Comparison of ENCODE assay signal across 36 cellular contexts in the genomic region with DNA sequence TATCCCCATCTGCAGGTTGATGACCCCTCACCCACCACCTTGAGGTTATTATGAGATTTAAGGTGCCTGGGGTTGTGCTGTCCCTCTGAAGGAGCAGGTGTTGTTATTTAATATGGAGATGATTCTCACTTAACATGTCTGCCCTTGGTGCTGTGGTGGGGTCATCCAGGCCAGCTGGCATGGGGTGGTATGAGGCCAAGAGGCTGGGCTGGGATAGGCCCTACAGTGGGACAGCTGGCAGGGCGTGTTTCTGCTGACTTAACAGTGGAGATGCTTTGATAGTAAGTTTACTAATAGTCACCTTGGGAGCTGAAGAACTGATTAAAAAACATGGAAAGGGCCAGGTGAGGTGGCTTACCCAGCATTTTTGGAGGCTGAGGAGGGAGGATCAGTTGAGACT. TPM values are rescaled to one million over a fixed set of nuclear protein-coding genes. Genes with fewer than 3 reads are reported as not detected.
"Had no signal": no experiment of that assay in that cellular context is flagged by ENCODE, and none has a peak within 500 bp of the region (broad histone marks: within the 10 kb centered on the region; RNA-seq: fewer than 3 reads in every experiment).

No MANE protein-coding gene starts in this region.

- H3K4me1 ChIP-seq: parathyroid adenoma, psoas muscle, right lobe of liver, spleen, suprapubic skin, testis, tibial artery, transverse colon, upper lobe of right lung, vagina had no signal

- H3K4me1 Mint-ChIP-seq: naive B cell; naive thymus-derived CD8-positive, alpha-beta T cell; nephron progenitor cell; neural crest cell had no signal

- H3K27ac ChIP-seq: neutrophil, ovary, parathyroid adenoma, psoas muscle, right lobe of liver, skin epidermis, spleen, suprapubic skin, testis, tibial artery, transverse colon, upper lobe of right lung, vagina had no signal

- H3K9ac ChIP-seq: parathyroid adenoma had no signal

- H3K27ac Mint-ChIP-seq: naive thymus-derived CD8-positive, alpha-beta T cell; natural killer cell treated with Interleukin-12 subunit alpha and Interleukin-12 subunit beta and Interleukin-15 and Interleukin-18, amount 100 ng/mL, for 72 hours; nephron progenitor cell; progenitor cell of endocrine pancreas; stimulated activated memory B cell treated with anti-CD40 and anti-IgM and Interleukin-4, amounts not matched to agents 10 μg/mL and 1 μg/mL and 100 μg/mL, for 72 hours; stimulated activated naive CD8-positive, alpha-beta T cell treated with anti-CD3 and anti-CD28 coated beads, Interleukin-15, Interleukin-2, amounts not matched to agents 100 ng/mL and 50 ng/mL, for 24 hours; type B pancreatic cell had no signal

- H3K4me2 ChIP-seq: smooth muscle cell had no signal

- H3K27me3 Mint-ChIP-seq: stimulated activated naive CD8-positive, alpha-beta T cell treated with anti-CD3 and anti-CD28 coated beads, Interleukin-15, Interleukin-2, amounts not matched to agents 100 ng/mL and 50 ng/mL, for 24 hours; type B pancreatic cell had no signal

- H3K36me3 ChIP-seq: neutrophil, ovary, right lobe of liver, sigmoid colon, spleen, suprapubic skin, tibial artery, transverse colon, upper lobe of right lung, vagina had no signal

- H3K9me3 ChIP-seq: neutrophil, ovary, psoas muscle, right lobe of liver, sigmoid colon, spleen, suprapubic skin, testis, tibial artery, transverse colon, upper lobe of right lung, vagina had no signal

- H3K4me3 ChIP-seq: ovary, psoas muscle, right lobe of liver, sigmoid colon, skin epidermis, smooth muscle cell, spleen, suprapubic skin, testis, tibial artery, transverse colon, upper lobe of right lung, vagina had no signal

- H3K4me3 Mint-ChIP-seq: naive B cell; naive thymus-derived CD8-positive, alpha-beta T cell; natural killer cell treated with Interleukin-12 subunit alpha and Interleukin-12 subunit beta and Interleukin-15 and Interleukin-18, amount 100 ng/mL, for 72 hours; nephron progenitor cell; neural crest cell; stimulated activated memory B cell treated with anti-CD40 and anti-IgM and Interleukin-4, amounts not matched to agents 10 μg/mL and 1 μg/mL and 100 μg/mL, for 72 hours; stimulated activated naive CD8-positive, alpha-beta T cell treated with anti-CD3 and anti-CD28 coated beads, Interleukin-15, Interleukin-2, amounts not matched to agents 100 ng/mL and 50 ng/mL, for 24 hours; type B pancreatic cell had no signal

- H2AFZ ChIP-seq: parathyroid adenoma had no signal

- H3K27me3 ChIP-seq: neutrophil, ovary, right lobe of liver, sigmoid colon, suprapubic skin, testis, transverse colon, upper lobe of right lung, vagina had no signal

- H3K9me3 Mint-ChIP-seq: natural killer cell treated with Interleukin-12 subunit alpha and Interleukin-12 subunit beta and Interleukin-15 and Interleukin-18, amount 100 ng/mL, for 72 hours; nephron progenitor cell; stimulated activated memory B cell treated with anti-CD40 and anti-IgM and Interleukin-4, amounts not matched to agents 10 μg/mL and 1 μg/mL and 100 μg/mL, for 72 hours; stimulated activated naive CD8-positive, alpha-beta T cell treated with anti-CD3 and anti-CD28 coated beads, Interleukin-15, Interleukin-2, amounts not matched to agents 100 ng/mL and 50 ng/mL, for 24 hours; type B pancreatic cell had no signal

- H3K79me2 ChIP-seq: parathyroid adenoma had no signal

- ATAC-seq: naive thymus-derived CD8-positive, alpha-beta T cell; natural killer cell treated with Interleukin-12 subunit alpha and Interleukin-12 subunit beta and Interleukin-15 and Interleukin-18, amount 100 ng/mL, for 72 hours; psoas muscle; right cardiac atrium; right lobe of liver; stimulated activated memory B cell treated with anti-CD40 and anti-IgM and Interleukin-4, amounts not matched to agents 10 μg/mL and 1 μg/mL and 100 μg/mL, for 72 hours; upper lobe of right lung had no signal

- DNase-seq: naive B cell; naive thymus-derived CD8-positive, alpha-beta T cell; nephron progenitor cell; nucleus accumbens; ovary; posterior cingulate gyrus; psoas muscle; right cardiac atrium; right lobe of liver; sigmoid colon; spleen; stimulated activated CD4-positive, alpha-beta T cell treated with anti-CD3 and anti-CD28 coated beads, Interleukin-12 subunit alpha, Interleukin-12 subunit beta, amount 100 ng/mL, for 4 hours; stimulated activated CD4-positive, alpha-beta T cell treated with anti-CD3 and anti-CD28 coated beads, Interleukin-1b, Interleukin-23, amount 100 ng/mL, for 48 hours; stimulated activated CD4-positive, alpha-beta T cell treated with anti-CD3 and anti-CD28 coated beads, Interleukin-4, amount 100 ng/mL, for 1 hour; stimulated activated CD4-positive, alpha-beta T cell treated with anti-CD3 and anti-CD28 coated beads, Interleukin-4, amount 100 ng/mL, for 4 hours; stimulated activated CD8-positive, alpha-beta memory T cell treated with anti-CD3 and anti-CD28 coated beads, Interleukin-4, amount 100 ng/mL, for 48 hours; stimulated activated naive CD4-positive, alpha-beta T cell; substantia nigra; testis; tibial artery; transverse colon; upper lobe of right lung had no signal

RNA-seq across cellular contexts. Expression of gene SERPINB12, which starts 22.4 kb away (rescaled TPM):
- total RNA-seq: naive thymus-derived CD8-positive, alpha-beta T cell; natural killer cell treated with Interleukin-12 subunit alpha and Interleukin-12 subunit beta and Interleukin-15 and Interleukin-18, amount 100 ng/mL, for 72 hours; neural crest cell; omental fat pad; ovary; progenitor cell of endocrine pancreas; psoas muscle; renal cortical epithelial cell; right cardiac atrium; right lobe of liver; sigmoid colon; spleen; transverse colon; upper lobe of right lung had no signal
- polyA plus RNA-seq: naive thymus-derived CD8-positive, alpha-beta T cell; ovary; psoas muscle; right cardiac atrium; sigmoid colon; spleen had no signal

RNA-seq across cellular contexts. Expression of gene SERPINB13, which starts 22.6 kb away (rescaled TPM):
- total RNA-seq: naive thymus-derived CD8-positive, alpha-beta T cell; natural killer cell treated with Interleukin-12 subunit alpha and Interleukin-12 subunit beta and Interleukin-15 and Interleukin-18, amount 100 ng/mL, for 72 hours; neural crest cell; omental fat pad; progenitor cell of endocrine pancreas; psoas muscle; renal cortical epithelial cell; right cardiac atrium; right lobe of liver; sigmoid colon; spleen; testis; upper lobe of right lung had no signal
- polyA plus RNA-seq: naive thymus-derived CD8-positive, alpha-beta T cell; ovary; psoas muscle; right cardiac atrium had no signal
